ENCODE assay signal across 20 cellular contexts in the genomic region with DNA sequence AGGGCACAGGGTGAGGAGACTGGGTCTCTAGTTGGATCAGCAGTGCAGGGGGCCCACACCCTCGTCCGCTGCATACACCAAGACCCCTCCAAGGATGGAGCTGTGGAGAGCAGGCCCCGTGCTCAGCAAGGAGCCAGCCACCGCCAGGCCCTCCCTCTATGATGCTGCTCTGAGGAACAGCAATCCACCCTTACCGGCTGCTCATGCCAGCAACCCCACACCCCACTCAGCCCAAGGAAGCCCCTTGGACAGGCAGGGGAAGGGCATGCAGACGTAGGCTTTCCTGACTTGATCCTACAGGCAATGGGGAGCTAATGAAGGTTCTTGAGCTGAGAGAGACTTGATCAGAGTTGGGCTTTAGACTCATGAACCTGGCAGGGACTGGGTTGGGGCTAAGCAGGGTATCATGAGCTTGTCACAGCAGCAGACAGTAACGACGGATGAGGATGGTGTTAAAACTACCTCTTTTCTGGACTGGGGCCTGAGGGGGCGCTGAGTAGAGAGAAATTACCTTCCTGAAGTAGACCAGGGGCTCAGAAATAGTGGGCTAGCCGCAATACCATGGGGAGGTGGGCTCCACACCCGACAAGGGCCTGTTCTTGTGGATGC. TPM values are rescaled to one million over a fixed set of nuclear protein-coding genes. Genes with fewer than 3 reads are reported as not detected.
DNase-seq lines count a peak whose midpoint lies in the region; ATAC-seq lines count a peak whose summit lies in the region.
"Had no signal": no experiment of that assay in that cellular context is flagged by ENCODE, and none has a peak within 500 bp of the region (broad histone marks: within the 10 kb centered on the region; RNA-seq: fewer than 3 reads in every experiment).

No MANE protein-coding gene starts in this region.

- no peak overlapping the region for H3K4me3 ChIP-seq in H7 (ENCODE audit: insufficient read depth, low read depth, low read length)
- H3K4me3 ChIP-seq: GM23248 had no signal

- no peaks in the 10 kb centered on the region for H3K36me3 ChIP-seq in H7 (replicated peaks; ENCODE audit: control insufficient read depth, insufficient read depth, low read length)

- no peaks in the 10 kb centered on the region for H3K36me3 Mint-ChIP-seq in stimulated activated memory B cell treated with anti-CD40 and anti-IgM and Interleukin-4, amounts not matched to agents 10 μg/mL and 1 μg/mL and 100 μg/mL, for 72 hours
- H3K36me3 Mint-ChIP-seq in natural killer cell treated with Interleukin-12 subunit alpha and Interleukin-12 subunit beta and Interleukin-15 and Interleukin-18, amount 100 ng/mL, for 72 hours = no peaks in the 10 kb centered on the region

- no peak overlapping the region for H3K4me3 Mint-ChIP-seq in stimulated activated memory B cell treated with anti-CD40 and anti-IgM and Interleukin-4, amounts not matched to agents 10 μg/mL and 1 μg/mL and 100 μg/mL, for 72 hours
- H3K4me3 Mint-ChIP-seq in natural killer cell treated with Interleukin-12 subunit alpha and Interleukin-12 subunit beta and Interleukin-15 and Interleukin-18, amount 100 ng/mL, for 72 hours = no peak overlapping the region
- H3K4me3 Mint-ChIP-seq: B cell; CD4-positive, alpha-beta T cell; HFFc6 had no signal

- peak; percentile 4 for ATAC-seq in stimulated activated memory B cell treated with anti-CD40 and anti-IgM and Interleukin-4, amounts not matched to agents 10 μg/mL and 1 μg/mL and 100 μg/mL, for 72 hours
- no peak for ATAC-seq in natural killer cell treated with Interleukin-12 subunit alpha and Interleukin-12 subunit beta and Interleukin-15 and Interleukin-18, amount 100 ng/mL, for 72 hours
- ATAC-seq in activated CD4-positive, CD25-positive, alpha-beta regulatory T cell treated with anti-CD3 and anti-CD28 coated beads, Interleukin-2, amount 50 U/mL, for 24 hours = no peak

- peaks cover under 1% of the 10 kb centered on the region for H3K27me3 Mint-ChIP-seq in stimulated activated memory B cell treated with anti-CD40 and anti-IgM and Interleukin-4, amounts not matched to agents 10 μg/mL and 1 μg/mL and 100 μg/mL, for 72 hours
- peaks cover 0 to 6% of the 10 kb centered on the region in 2 donors for H3K27me3 Mint-ChIP-seq in natural killer cell treated with Interleukin-12 subunit alpha and Interleukin-12 subunit beta and Interleukin-15 and Interleukin-18, amount 100 ng/mL, for 72 hours
- H3K27me3 Mint-ChIP-seq: B cell had no signal

- no peaks in the 10 kb centered on the region for H3K27me3 ChIP-seq in H7 (ENCODE audit: control insufficient read depth, insufficient read depth, low read length)

- H3K9me3 Mint-ChIP-seq in stimulated activated memory B cell treated with anti-CD40 and anti-IgM and Interleukin-4, amounts not matched to agents 10 μg/mL and 1 μg/mL and 100 μg/mL, for 72 hours = no peaks in the 10 kb centered on the region
- H3K9me3 Mint-ChIP-seq in natural killer cell treated with Interleukin-12 subunit alpha and Interleukin-12 subunit beta and Interleukin-15 and Interleukin-18, amount 100 ng/mL, for 72 hours = no peaks in the 10 kb centered on the region
- H3K9me3 Mint-ChIP-seq: CD4-positive, alpha-beta T cell; HFFc6 had no signal

- peak; percentile 21 for DNase-seq in activated effector memory CD4-positive, alpha-beta T cell treated with anti-CD3 and anti-CD28 coated beads, Interleukin-2, amount 50 U/mL, for 16 hours
- DNase-seq in activated effector memory CD4-positive, alpha-beta T cell treated with Interleukin-2 at 50 U/mL for 16 hours = no peak
- DNase-seq in H7 (peak; percentile 45), islet precursor cell (peak; percentile 33), T-helper 9 cell (no peak)
- DNase-seq in natural killer cell treated with Interleukin-12 subunit alpha and Interleukin-12 subunit beta and Interleukin-15 and Interleukin-18, amount 100 ng/mL, for 72 hours (ENCODE audit: low spot score) = no peak
- DNase-seq: CD4-positive, alpha-beta T cell; GM23248; HFFc6; KG1; NCI-H1092; NCI-H1694; NCI-H2107; NCI-H345; NCI-H526 treated with DMSO at 0.1 percent for 48 hours; NK-92 treated with Interleukin-12 subunit alpha and Interleukin-12 subunit beta, amount 100 ng/mL, for 24 hours had no signal

- no peaks in the 10 kb centered on the region for H3K4me1 Mint-ChIP-seq in stimulated activated memory B cell treated with anti-CD40 and anti-IgM and Interleukin-4, amounts not matched to agents 10 μg/mL and 1 μg/mL and 100 μg/mL, for 72 hours
- H3K4me1 Mint-ChIP-seq in natural killer cell treated with Interleukin-12 subunit alpha and Interleukin-12 subunit beta and Interleukin-15 and Interleukin-18, amount 100 ng/mL, for 72 hours (ENCODE audit: low read depth in 2 of 2) = no peaks in the 10 kb centered on the region
- H3K4me1 Mint-ChIP-seq: B cell had no signal

- H3K27ac Mint-ChIP-seq in stimulated activated memory B cell treated with anti-CD40 and anti-IgM and Interleukin-4, amounts not matched to agents 10 μg/mL and 1 μg/mL and 100 μg/mL, for 72 hours = no peak overlapping the region
- H3K27ac Mint-ChIP-seq in natural killer cell treated with Interleukin-12 subunit alpha and Interleukin-12 subunit beta and Interleukin-15 and Interleukin-18, amount 100 ng/mL, for 72 hours = no peak overlapping the region
- H3K27ac Mint-ChIP-seq: B cell; CD4-positive, alpha-beta T cell; HFFc6 had no signal

RNA-seq across cellular contexts. Expression of a gene that starts 50.5 kb away (rescaled TPM):
- 19.8 and 25.8 TPM in 2 replicates for total RNA-seq in H7 (2014; rRNA removed; shearing (Covaris generic))
- total RNA-seq in natural killer cell treated with Interleukin-12 subunit alpha and Interleukin-12 subunit beta and Interleukin-15 and Interleukin-18, amount 100 ng/mL, for 72 hours = not detected
- total RNA-seq: B cell; CD4-positive, alpha-beta T cell; GM23248; HFFc6; MCF 10A had no signal

Comparison
In these comparisons a context has a peak if more than half of its experiments do, and no peak if none do; other contexts are left out.
1. DNase-seq: peak in activated effector memory CD4-positive, alpha-beta T cell treated with anti-CD3 and anti-CD28 coated beads, Interleukin-2, amount 50 U/mL, for 16 hours (single experiment), H7 (single experiment) and islet precursor cell (single experiment); none in activated effector memory CD4-positive, alpha-beta T cell treated with Interleukin-2 at 50 U/mL for 16 hours (single experiment), natural killer cell treated with Interleukin-12 subunit alpha and Interleukin-12 subunit beta and Interleukin-15 and Interleukin-18, amount 100 ng/mL, for 72 hours (single experiment) and T-helper 9 cell (single experiment).
2. RNA of a gene that starts 50.5 kb away (total RNA-seq): 19.8 to 25.8 TPM in H7; not detected in natural killer cell treated with Interleukin-12 subunit alpha and Interleukin-12 subunit beta and Interleukin-15 and Interleukin-18, amount 100 ng/mL, for 72 hours; every median in the first group is over 10 times any median in the second.